Comparison of ENCODE assay signal across 19 cellular contexts in the genomic region with DNA sequence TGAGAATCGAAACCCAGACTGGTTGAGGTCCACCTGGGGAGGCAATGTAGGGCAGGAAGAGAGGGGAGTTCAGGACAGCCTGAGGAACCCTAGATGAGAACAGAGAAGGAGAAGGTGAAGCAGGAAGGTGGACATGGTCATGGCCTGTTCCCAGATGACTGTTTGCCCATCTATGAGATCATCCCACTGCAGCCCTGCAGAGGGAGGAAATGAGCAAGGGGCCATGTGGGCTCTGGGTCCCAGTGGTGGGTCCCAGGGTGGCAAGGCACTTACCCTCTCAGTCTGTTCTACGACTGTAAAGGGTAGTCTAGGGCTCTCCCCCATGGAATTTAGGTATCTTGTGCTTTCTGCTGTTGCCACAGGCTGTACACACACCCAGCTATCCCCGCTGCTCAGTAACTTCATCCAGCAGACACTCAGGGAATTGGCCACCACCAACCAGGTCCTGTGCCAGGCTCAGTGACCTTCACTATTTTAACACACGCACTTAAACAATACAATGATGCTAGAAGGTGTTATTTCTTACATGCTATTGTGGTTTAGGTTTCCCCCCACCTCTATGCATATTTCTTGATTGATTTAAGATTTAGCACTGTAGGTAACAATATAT.
A peak's percentile ranks its signal among the peaks of the same experiment; 100 is the strongest.
DNase-seq lines count a peak whose midpoint lies in the region; ATAC-seq and TF ChIP-seq lines count a peak whose summit lies in the region.
"Had no signal": no experiment of that assay in that cellular context is flagged by ENCODE, and none has a peak within 500 bp of the region (broad histone marks: within the 10 kb centered on the region; RNA-seq: fewer than 3 reads in every experiment).

No MANE protein-coding gene starts in this region.

- H3K9me2 ChIP-seq in Karpas-422 (replicated peaks; ENCODE audit: insufficient read depth, low read length): no peaks in the 10 kb centered on the region

- ATAC-seq in DND-41 (ENCODE audit: insufficient read depth, low read depth) (no peak), Right ventricle myocardium superior (ENCODE audit: poor library complexity) (peak; percentile 88), GM18519 (IDR thresholded peaks at IDR 0.05; ENCODE audit: low FRiP score, unreplicated experiment) (no peak)
- ATAC-seq: K562 had no signal

- H3K9ac ChIP-seq in DND-41 (ENCODE audit: low read depth, low read length) (no peak overlapping the region), Karpas-422 (ENCODE audit: low read length) (no peak overlapping the region)

- H3K4me1 ChIP-seq in DND-41 (ENCODE audit: insufficient read depth, low read length) (no peaks in the 10 kb centered on the region), Karpas-422 (ENCODE audit: low read length) (peaks cover 98% of the 10 kb centered on the region), stomach (peaks cover 0 to 2% (median 0%) of the 10 kb centered on the region in 4 donors)
- H3K4me1 ChIP-seq: HAP-1 had no signal

- no peaks in the 10 kb centered on the region for H3K36me3 ChIP-seq in DND-41 (ENCODE audit: insufficient read depth, low read length)
- H3K36me3 ChIP-seq in Karpas-422 (ENCODE audit: insufficient read depth, low read length): peaks cover 23% of the 10 kb centered on the region
- no peaks in the 10 kb centered on the region for H3K36me3 ChIP-seq in stomach
- H3K36me3 ChIP-seq: HAP-1 had no signal

- DNase-seq in DND-41 (no peak), Karpas-422 (no peak), Right ventricle myocardium superior (no peak), islet precursor cell (peak; percentile 34), OCI-M2 (lab: John Stamatoyannopoulos, UW; ENCODE audit: unreplicated experiment) (no peak), stomach (no peak)
- DNase-seq: AML-193, DMS 273 treated with DMSO at 0.1 percent for 48 hours, MV-4-11, NCI-H187, NCI-H2107, NCI-H226, NCI-H524, NCI-H82, OCI-M1, RPMI8226 had no signal

- TF ChIP-seq EP300 in stomach (IDR thresholded peaks at IDR 0.05): no peak

- H3K79me2 ChIP-seq in DND-41 (ENCODE audit: insufficient read depth, low read length): no peaks in the 10 kb centered on the region
- H3K79me2 ChIP-seq in Karpas-422 (ENCODE audit: low read length): peaks cover 75% of the 10 kb centered on the region

- no peak overlapping the region for H3K4me2 ChIP-seq in DND-41 (ENCODE audit: insufficient read depth, low read length)
- H3K4me2 ChIP-seq in Karpas-422 (ENCODE audit: low read depth, low read length, poor library complexity, severe bottlenecking): no peak overlapping the region

- WGBS in stomach, 5 donors: 88 to 91% (median 90%) methylated on average over 4 of the region's 4 CpGs

- H3K27me3 ChIP-seq in DND-41 (ENCODE audit: insufficient read depth, low read length, poor library complexity): peaks cover 6% of the 10 kb centered on the region
- H3K27me3 ChIP-seq in Karpas-422 (ENCODE audit: low read length): no peaks in the 10 kb centered on the region
- no peaks in the 10 kb centered on the region for H3K27me3 ChIP-seq in stomach

- TF ChIP-seq POLR2A in stomach (IDR thresholded peaks at IDR 0.05): no peak

- TF ChIP-seq CTCF in DND-41 (IDR thresholded peaks at IDR 0.05; ENCODE audit: borderline replicate concordance, extremely low read depth, low read length, poor library complexity, severe bottlenecking) (peak; percentile 16), stomach (IDR thresholded peaks at IDR 0.05) (no peak)

- H2AFZ ChIP-seq in DND-41 (ENCODE audit: low read depth, low read length) (no peak overlapping the region), Karpas-422 (ENCODE audit: low read length) (no peak overlapping the region)

- H3K4me3 ChIP-seq in DND-41 (ENCODE audit: low read depth in 1 of 2, low read length in 2 of 2) (no peak overlapping the region), Karpas-422 (ENCODE audit: low read length) (no peak overlapping the region), stomach (no peak overlapping the region)
- H3K4me3 ChIP-seq: HAP-1, K562 had no signal

- H4K20me1 ChIP-seq in DND-41 (ENCODE audit: insufficient read depth, low read length) (no peaks in the 10 kb centered on the region), Karpas-422 (ENCODE audit: insufficient read depth, low read depth, low read length) (no peaks in the 10 kb centered on the region)

- intact Hi-C loops in Right ventricle myocardium superior (cut with DNase I) (no loop called here), stomach (cut with DNase I; ENCODE audit: low total_unique reads) (no loop called here)

- H3K27ac ChIP-seq in DND-41 (ENCODE audit: low read length): no peak overlapping the region
- H3K27ac ChIP-seq in Karpas-422 (ENCODE audit: low read length): peak overlapping the region; percentile 41
- no peak overlapping the region for H3K27ac ChIP-seq in stomach

- H3K9me3 ChIP-seq in DND-41 (ENCODE audit: insufficient read depth, low read length, severe bottlenecking) (no peaks in the 10 kb centered on the region), Karpas-422 (ENCODE audit: low read length) (no peaks in the 10 kb centered on the region), stomach (no peaks in the 10 kb centered on the region)
- H3K9me3 ChIP-seq: HAP-1 had no signal
